Comparison of ENCODE assay signal across 8 cellular contexts in genomic region chr6:28867078-28867414, GRCh38. TPM values are rescaled to one million over a fixed set of nuclear protein-coding genes. Genes with fewer than 3 reads are reported as not detected.
A peak's percentile ranks its signal among the peaks of the same experiment; 100 is the strongest.
DNase-seq lines count a peak whose midpoint lies in the region; ATAC-seq, FAIRE-seq and TF ChIP-seq lines count a peak whose summit lies in the region.

No MANE protein-coding gene starts in this region.

- WGBS in body of pancreas, 2 donors = 5 to 16% methylated on average over 5 of the region's 5 CpGs
- 68% methylated on average over 5 of the region's 5 CpGs for WGBS in HepG2 (ENCODE audit: low lambda C conversion rate)
- 12% methylated on average over 5 of the region's 5 CpGs for WGBS in suprapubic skin

- DNase-seq in AG04449 (ENCODE audit: low read depth, low spot score) = no peak
- DNase-seq in NCI-H146 (lab: John Stamatoyannopoulos, UW) = peak; percentile 70
- DNase-seq in body of pancreas = peak in 1 of 4 donors; percentile 10
- DNase-seq in HepG2 (ENCODE audit: low spot score) = no peak
- DNase-seq in suprapubic skin (ENCODE audit: low spot score in 2 of 2) = no peak
- no peak for DNase-seq in NCI-H510A (lab: John Stamatoyannopoulos, UW)

- H3K4me2 ChIP-seq in HepG2 (ENCODE audit: low read depth, low read length) = peak overlapping the region; percentile 77

- H3K79me2 ChIP-seq in HepG2 (ENCODE audit: insufficient read depth, low read length) = no peaks in the 10 kb centered on the region

- intact Hi-C loops in body of pancreas (cut with DNase I) (no loop called here), HepG2 (cut with micrococcal nuclease; ENCODE audit: unreplicated experiment) (loop anchor here (2.0 kb wide), 1 partner anchor 30 kb away; no protein-coding TSS in a partner anchor)

- H3K27ac ChIP-seq in body of pancreas (peak overlapping the region in 2 of 4 donors; percentile 79 to 89), HepG2 (ENCODE audit: extremely low read length, insufficient read depth, low read length) (peak overlapping the region; percentile 69), suprapubic skin (peak overlapping the region; percentile 84)

- TF ChIP-seq POLR2A in body of pancreas (IDR thresholded peaks at IDR 0.05) (no peak), HepG2 (IDR thresholded peaks at IDR 0.05; ENCODE audit: insufficient read depth in 1 of 2, low read depth in 2 of 2, low read length in 2 of 2) (no peak), suprapubic skin (IDR thresholded peaks at IDR 0.05) (no peak)

- in situ Hi-C loops in HepG2 (cut with HindIII; ENCODE audit: extremely low pct_ligation_motif_present, low pct_unique_long_range_greater_than_20kb) = loop anchor here (10.0 kb wide), 1 partner anchor 148 kb away; no protein-coding TSS in a partner anchor

- BruUV-seq in HepG2 (replicated peaks; lab: Mats Ljungman, UMichigan) = no TSS peak

- H4K20me1 ChIP-seq in HepG2 (ENCODE audit: insufficient read depth, low read length) = no peaks in the 10 kb centered on the region

- TF ChIP-seq EP300 in HepG2 (IDR thresholded peaks at IDR 0.05; ENCODE audit: low read depth in 2 of 2, low read length in 2 of 2) (no peak), HepG2 (CRISPR knock-in tag; IDR thresholded peaks at IDR 0.05; ENCODE audit: borderline replicate concordance) (no peak), suprapubic skin (IDR thresholded peaks at IDR 0.05) (no peak)

- H3K4me1 ChIP-seq in body of pancreas (peaks cover 14% of the 10 kb centered on the region), HepG2 (ENCODE audit: insufficient read depth, low read length) (peaks cover 44% of the 10 kb centered on the region), suprapubic skin (peaks cover 18% of the 10 kb centered on the region)

- H3K9me3 ChIP-seq in body of pancreas (no peaks in the 10 kb centered on the region), HepG2 (ENCODE audit: low read length) (no peaks in the 10 kb centered on the region), suprapubic skin (no peaks in the 10 kb centered on the region)

- H3K27me3 ChIP-seq in body of pancreas = no peaks in the 10 kb centered on the region
- H3K27me3 ChIP-seq in HepG2 (ENCODE audit: control insufficient read depth in 1 of 2, insufficient read depth in 2 of 2, low read length in 2 of 2) = no peaks in the 10 kb centered on the region; a peak in 2 of 5 replicates
- H3K27me3 ChIP-seq in suprapubic skin = no peaks in the 10 kb centered on the region

- H3K36me3 ChIP-seq in body of pancreas (replicated peaks in 1 of 2; ENCODE audit: insufficient read depth in 1 of 2, low read depth in 2 of 2) (no peaks in the 10 kb centered on the region), HepG2 (replicated peaks in 1 of 2; ENCODE audit: control insufficient read depth in 1 of 2, insufficient read depth in 2 of 2, low read length in 2 of 2) (no peaks in the 10 kb centered on the region), suprapubic skin (no peaks in the 10 kb centered on the region)

- POLR2A ChIA-PET in AG04449 (lab: Yijun Ruan, JAX) = no interaction called here
- POLR2A ChIA-PET in HepG2 (lab: Yijun Ruan, JAX) = interaction anchor here (1.3 to 3.0 kb wide), 10 partner anchors 10 to 974 kb away, joined by 4 to 44 read pairs (median 15); partner anchors contain the start of gene TRIM27

- CTCF ChIA-PET in AG04449 (lab: Yijun Ruan, JAX) = interaction anchor here (0.6 to 1.5 kb wide), 2 partner anchors 8 to 784 kb away, joined by 4 to 5 read pairs; no protein-coding TSS in a partner anchor
- CTCF ChIA-PET in HepG2 (lab: Yijun Ruan, JAX; ENCODE audit: low intra/inter-chr PET ratio, low total read pairs) = no interaction called here

- TF ChIP-seq RAD21 in HepG2 (CRISPR knock-in tag; IDR thresholded peaks at IDR 0.05) = no peak

- ATAC-seq in GM18868 (IDR thresholded peaks at IDR 0.05; ENCODE audit: unreplicated experiment) (peak; percentile 24), body of pancreas (peak; percentile 15), HepG2 (peak; percentile 11), GM18870 (IDR thresholded peaks at IDR 0.05; ENCODE audit: unreplicated experiment) (no peak)

- TF ChIP-seq CTCF in AG04449 (IDR thresholded peaks at IDR 0.05; ENCODE audit: insufficient read depth, low read length, missing control alignments) (no peak), body of pancreas (IDR thresholded peaks at IDR 0.05) (no peak), HepG2 (CRISPR knock-in tag; IDR thresholded peaks at IDR 0.05) (no peak), suprapubic skin (IDR thresholded peaks at IDR 0.05) (no peak)

- H3K9ac ChIP-seq in HepG2 (ENCODE audit: insufficient read depth, low read depth, low read length) = peak overlapping the region; percentile 72; the same call in 1 of the 2 replicates

- peak overlapping the region; percentile 69 for H3K4me3 ChIP-seq in AG04449 (ENCODE audit: low read depth, low read length)
- H3K4me3 ChIP-seq in body of pancreas = peak overlapping the region in 1 of 2 donors; percentile 50
- peak overlapping the region; percentile 65 to 81 (median 79) for H3K4me3 ChIP-seq in HepG2 (replicated peaks in 1 of 3; ENCODE audit: insufficient read depth in 1 of 3, low read depth in 2 of 3, low read length in 3 of 3)
- H3K4me3 ChIP-seq in suprapubic skin = peak overlapping the region; percentile 57

- no peak for FAIRE-seq in HepG2 (lab: Jason Lieb, UNC)

- peak overlapping the region; percentile 1 for H2AFZ ChIP-seq in HepG2 (ENCODE audit: low read length)

TF ChIP-seq in HepG2, 621 proteins besides CTCF, POLR2A, EP300 and RAD21:
- no peak for TF ChIP-seq ONECUT2 (CRISPR knock-in tag; IDR thresholded peaks at IDR 0.05)
- no peak for TF ChIP-seq RBM39 (IDR thresholded peaks at IDR 0.05; ENCODE audit: low read depth, low read length, poor library complexity, severe bottlenecking)
- TF ChIP-seq IKZF4 (CRISPR knock-in tag; IDR thresholded peaks at IDR 0.05; ENCODE audit: borderline replicate concordance, low read depth, not compliant biosample characterization) = no peak
- no peak for TF ChIP-seq ARID2 (CRISPR knock-in tag; IDR thresholded peaks at IDR 0.05; ENCODE audit: borderline replicate concordance)
- 0 out of 2 replicates have a peak, but pooled peaks have one; percentile 1 for TF ChIP-seq ZNF749 (CRISPR knock-in tag; IDR thresholded peaks at IDR 0.05; ENCODE audit: borderline replicate concordance)
- TF ChIP-seq NONO (IDR thresholded peaks at IDR 0.05) = no peak
- 0 out of 2 replicates have a peak, but pooled peaks have one; percentile 7 for TF ChIP-seq NONO (CRISPR knock-in tag; conservative IDR thresholded peaks at IDR 0.05)
- TF ChIP-seq, protein P1, sequence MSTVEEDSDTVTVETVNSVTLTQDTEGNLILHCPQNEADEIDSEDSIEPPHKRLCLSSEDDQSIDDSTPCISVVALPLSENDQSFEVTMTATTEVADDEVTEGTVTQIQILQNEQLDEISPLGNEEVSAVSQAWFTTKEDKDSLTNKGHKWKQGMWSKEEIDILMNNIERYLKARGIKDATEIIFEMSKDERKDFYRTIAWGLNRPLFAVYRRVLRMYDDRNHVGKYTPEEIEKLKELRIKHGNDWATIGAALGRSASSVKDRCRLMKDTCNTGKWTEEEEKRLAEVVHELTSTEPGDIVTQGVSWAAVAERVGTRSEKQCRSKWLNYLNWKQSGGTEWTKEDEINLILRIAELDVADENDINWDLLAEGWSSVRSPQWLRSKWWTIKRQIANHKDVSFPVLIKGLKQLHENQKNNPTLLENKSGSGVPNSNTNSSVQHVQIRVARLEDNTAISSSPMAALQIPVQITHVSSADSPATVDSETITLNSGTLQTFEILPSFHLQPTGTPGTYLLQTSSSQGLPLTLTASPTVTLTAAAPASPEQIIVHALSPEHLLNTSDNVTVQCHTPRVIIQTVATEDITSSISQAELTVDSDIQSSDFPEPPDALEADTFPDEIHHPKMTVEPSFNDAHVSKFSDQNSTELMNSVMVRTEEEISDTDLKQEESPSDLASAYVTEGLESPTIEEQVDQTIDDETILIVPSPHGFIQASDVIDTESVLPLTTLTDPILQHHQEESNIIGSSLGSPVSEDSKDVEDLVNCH (CRISPR knock-in tag; IDR thresholded peaks at IDR 0.05) = no peak
TF ChIP-seq in HepG2: peak in this region for 2.

RNA-seq across cellular contexts. Expression of gene TRIM27, which starts 56.7 kb away (rescaled TPM):
- 10 to 100 TPM; 56.3 to 69.2 TPM for total RNA-seq in body of pancreas
- 79.0 and 88.6 TPM in 2 replicates for total RNA-seq in HepG2 (2016; rRNA removed; fragmentation: Illumina TruSeq; extraction: Trizol)
- total RNA-seq in HepG2 (2016; cell fraction: cytosol; rRNA removed; fragmentation: Illumina TruSeq; extraction: Trizol; ENCODE audit: low read depth) = 14.2 and 14.7 TPM in 2 replicates
- 82.1 and 84.2 TPM in 2 replicates for total RNA-seq in HepG2 (2016; cell fraction: insoluble cytoplasmic fraction; rRNA removed; fragmentation: Illumina TruSeq; extraction: Trizol)
- total RNA-seq in HepG2 (2016; cell fraction: membrane; rRNA removed; fragmentation: Illumina TruSeq; extraction: Trizol) = 35.6 and 36.2 TPM in 2 replicates
- total RNA-seq in HepG2 (2016; cell fraction: nucleus; rRNA removed; fragmentation: Illumina TruSeq; extraction: Trizol) = 86.3 and 102 TPM in 2 replicates
- 108 and 112 TPM in 2 replicates for polyA plus RNA-seq in HepG2 (2011; rRNA removed)
- 79.8 and 88.4 TPM in 2 replicates for polyA plus RNA-seq in HepG2 (2011; cell fraction: cytosol; rRNA removed)
- polyA plus RNA-seq in HepG2 (2011; cell fraction: nucleus; rRNA removed) = 158 and 172 TPM in 2 replicates
- 57.6 and 68.7 TPM in 2 replicates for polyA plus RNA-seq in HepG2 (2012)
- 6.2 and 6.6 TPM in 2 replicates for polyA plus RNA-seq in HepG2 (2016; cell fraction: cytosol; fragmentation: Illumina TruSeq; extraction: Trizol; ENCODE audit: low read depth)
- 74.5 and 78.1 TPM in 2 replicates for polyA plus RNA-seq in HepG2 (2016; cell fraction: insoluble cytoplasmic fraction; fragmentation: Illumina TruSeq; extraction: Trizol; ENCODE audit: low read depth)
- polyA plus RNA-seq in HepG2 (2016; cell fraction: membrane; fragmentation: Illumina TruSeq; extraction: Trizol; ENCODE audit: low read depth) = 14.8 and 17.7 TPM in 2 replicates
- 88.3 and 97.6 TPM in 2 replicates for polyA plus RNA-seq in HepG2 (2016; cell fraction: nucleus; fragmentation: Illumina TruSeq; extraction: Trizol; ENCODE audit: insufficient read depth, low read depth)
- polyA minus RNA-seq in HepG2 (2011; rRNA and poly(A)+ RNA removed; ENCODE audit: low replicate concordance) = 155 and 156 TPM in 2 replicates
- 47.8 and 51.6 TPM in 2 replicates for polyA minus RNA-seq in HepG2 (2011; cell fraction: cytosol; rRNA and poly(A)+ RNA removed)
- polyA minus RNA-seq in HepG2 (2011; cell fraction: nucleus; rRNA and poly(A)+ RNA removed) = 183 and 209 TPM in 2 replicates
- total RNA-seq in suprapubic skin = 10 to 100 TPM; 30.0 to 48.0 (median 40.2) TPM
